In the genomic region with DNA sequence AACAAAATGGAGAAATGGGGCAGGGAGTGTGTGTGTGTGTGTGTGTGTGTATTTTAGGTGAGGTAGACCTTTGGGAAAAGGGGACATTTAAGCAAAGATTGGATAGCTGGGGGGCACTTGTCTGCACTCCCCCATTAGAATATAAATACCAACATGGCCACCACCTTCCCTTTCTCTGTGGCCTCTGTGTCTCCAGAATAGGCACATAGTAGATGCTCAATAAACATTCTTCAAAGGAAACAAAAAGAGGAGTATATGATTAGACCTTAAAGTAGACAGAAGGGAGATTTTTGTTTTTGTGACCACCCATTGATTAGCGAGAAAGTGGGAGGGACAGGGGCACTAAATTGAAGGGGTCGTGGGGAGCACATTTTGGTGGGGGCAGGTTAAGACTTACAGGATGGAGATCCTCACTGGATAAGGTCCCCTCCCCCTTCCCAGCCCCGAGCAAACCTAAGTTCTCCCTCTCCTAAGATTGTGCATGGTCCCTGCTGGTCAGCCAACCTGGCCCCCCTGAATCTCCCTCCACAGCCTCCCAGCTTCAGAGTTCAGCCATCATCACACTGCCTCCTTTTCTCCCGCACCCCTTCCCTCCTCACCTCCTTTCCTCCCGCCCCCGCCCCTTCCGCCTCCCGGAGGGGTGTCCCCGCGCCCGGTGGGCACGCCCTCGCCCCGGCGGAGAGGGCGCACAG, we compare ENCODE assay signal across 10 cellular contexts. TPM values are rescaled to one million over a fixed set of nuclear protein-coding genes. Genes with fewer than 3 reads are reported as not detected.
DNase-seq lines count a peak whose midpoint lies in the region; ATAC-seq and TF ChIP-seq lines count a peak whose summit lies in the region.
"Had no signal": no experiment of that assay in that cellular context is flagged by ENCODE, and none has a peak within 500 bp of the region (broad histone marks: within the 10 kb centered on the region; RNA-seq: fewer than 3 reads in every experiment).

No MANE protein-coding gene starts in this region.

- H3K9ac ChIP-seq in NT2/D1 (ENCODE audit: insufficient read length, low read depth) = peak overlapping the region; percentile 37
- no peak overlapping the region for H3K9ac ChIP-seq in endodermal cell (ENCODE audit: extremely low read depth, low read length, poor library complexity, severe bottlenecking)
- peak overlapping the region; percentile 78 for H3K9ac ChIP-seq in neural cell (ENCODE audit: low read length)

- H3K9me3 Mint-ChIP-seq in endodermal cell = no peaks in the 10 kb centered on the region

- H2AFZ ChIP-seq in ACC112 (ENCODE audit: low read length, unreplicated experiment) (peak overlapping the region; percentile 15), neural cell (ENCODE audit: low read depth, low read length) (peak overlapping the region; percentile 59)

- no peaks in the 10 kb centered on the region for H3K4me1 ChIP-seq in ACC112 (ENCODE audit: control insufficient read depth, insufficient read depth, low read length, unreplicated experiment)
- H3K4me1 ChIP-seq in NT2/D1 (ENCODE audit: insufficient read depth, insufficient read length) = no peaks in the 10 kb centered on the region
- no peaks in the 10 kb centered on the region for H3K4me1 ChIP-seq in endodermal cell (ENCODE audit: control insufficient read depth, insufficient read depth, low read length)

- H3K27me3 ChIP-seq in ACC112 (ENCODE audit: insufficient read depth, low read length) (no peaks in the 10 kb centered on the region), NT2/D1 (ENCODE audit: insufficient read depth, insufficient read length) (peaks cover 32% of the 10 kb centered on the region), endodermal cell (ENCODE audit: control insufficient read depth, insufficient read depth, low read length, poor library complexity, severe bottlenecking) (peaks cover 51% of the 10 kb centered on the region), neural cell (ENCODE audit: insufficient read depth, low read depth, low read length) (no peaks in the 10 kb centered on the region)

- H3K4me1 Mint-ChIP-seq in endodermal cell = peaks cover 7% of the 10 kb centered on the region

- no peak for TF ChIP-seq RAD21 in neural cell (conservative IDR thresholded peaks at IDR 0.05)

- ATAC-seq in HG02852 (IDR thresholded peaks at IDR 0.05; ENCODE audit: unreplicated experiment) = no peak

- H3K4me3 ChIP-seq in ACC112 (ENCODE audit: low read depth, low read length) (peak overlapping the region; percentile 76), NT2/D1 (ENCODE audit: insufficient read length, low read depth) (peak overlapping the region; percentile 90), endodermal cell (ENCODE audit: low read length) (peak overlapping the region; percentile 85), neural cell (ENCODE audit: low read length) (peak overlapping the region; percentile 77)

- 9% methylated on average over 13 of the region's 16 CpGs; no CpG with 5 or more reads in 1 of the 2 experiments for WGBS in endodermal cell (ENCODE audit: insufficient coverage in 1 of 2, insufficient read length in 1 of 2), 2 experiments

- H3K27ac ChIP-seq in ACC112 (ENCODE audit: low read depth, low read length) (no peak overlapping the region), endodermal cell (ENCODE audit: low read depth, low read length) (no peak overlapping the region), neural cell (ENCODE audit: low read length) (peak overlapping the region; percentile 79)

- no peaks in the 10 kb centered on the region for H3K79me2 ChIP-seq in ACC112 (ENCODE audit: control insufficient read depth, insufficient read depth, low read length, unreplicated experiment)
- H3K79me2 ChIP-seq in neural cell (replicated peaks; ENCODE audit: insufficient read depth, low read length) = peaks cover 37% of the 10 kb centered on the region

- H3K9me3 ChIP-seq in NT2/D1 (ENCODE audit: insufficient read depth, low read length) (no peaks in the 10 kb centered on the region), endodermal cell (ENCODE audit: control insufficient read depth, low read length) (no peaks in the 10 kb centered on the region), neural cell (ENCODE audit: low read length) (no peaks in the 10 kb centered on the region)

- TF ChIP-seq CTCF in endodermal cell (conservative IDR thresholded peaks at IDR 0.05) (no peak), neural cell (IDR thresholded peaks at IDR 0.05; ENCODE audit: poor library complexity, severe bottlenecking) (no peak)

- peak overlapping the region; percentile 75 for H3K4me3 Mint-ChIP-seq in endodermal cell

- H3K36me3 Mint-ChIP-seq in endodermal cell (ENCODE audit: low read depth) = no peaks in the 10 kb centered on the region

- H3K9me2 ChIP-seq in neural cell (ENCODE audit: insufficient read depth, low read length) = no peaks in the 10 kb centered on the region

- no peak for TF ChIP-seq EP300 in neural cell (conservative IDR thresholded peaks at IDR 0.05; ENCODE audit: poor library complexity, severe bottlenecking)

- peaks cover 59% of the 10 kb centered on the region for H3K27me3 Mint-ChIP-seq in endodermal cell (ENCODE audit: insufficient read depth)

- H3K4me2 ChIP-seq in neural cell (ENCODE audit: low read length) = no peak overlapping the region

- no peaks in the 10 kb centered on the region for H4K20me1 ChIP-seq in neural cell (ENCODE audit: insufficient read depth)

- DNase-seq in NT2/D1 (ENCODE audit: low read depth, low spot score) = no peak
- no peak for DNase-seq in endodermal cell
- DNase-seq in superior temporal gyrus (ENCODE audit: extremely low spot score) = no peak
- DNase-seq in retina = no peak
- DNase-seq in DMS 273 (lab: John Stamatoyannopoulos, UW; ENCODE audit: unreplicated experiment) = no peak
- DNase-seq: DND-41, SIG-M5 had no signal

- H3K36me3 ChIP-seq in ACC112 (ENCODE audit: insufficient read depth, low read length) = no peaks in the 10 kb centered on the region
- no peaks in the 10 kb centered on the region for H3K36me3 ChIP-seq in NT2/D1 (ENCODE audit: insufficient read depth, insufficient read length, low read length)
- no peaks in the 10 kb centered on the region for H3K36me3 ChIP-seq in endodermal cell (ENCODE audit: control insufficient read depth, insufficient read depth, low read length)
- H3K36me3 ChIP-seq in neural cell (ENCODE audit: insufficient read depth, low read length) = no peaks in the 10 kb centered on the region

- no peak overlapping the region for H3K27ac Mint-ChIP-seq in endodermal cell

- no peaks in the 10 kb centered on the region for H3F3A ChIP-seq in neural cell (ENCODE audit: insufficient read depth, low read length, poor library complexity, severe bottlenecking)

TF ChIP-seq in neural cell, 6 proteins besides CTCF, POLR2A, EP300 and RAD21:
- no peak for TF ChIP-seq EZH2 (IDR thresholded peaks at IDR 0.05; ENCODE audit: borderline replicate concordance, insufficient read depth, low read length, poor library complexity, severe bottlenecking)
- TF ChIP-seq TAF1 (IDR thresholded peaks at IDR 0.05; ENCODE audit: low read depth) = no peak
- TF ChIP-seq, protein P1, sequence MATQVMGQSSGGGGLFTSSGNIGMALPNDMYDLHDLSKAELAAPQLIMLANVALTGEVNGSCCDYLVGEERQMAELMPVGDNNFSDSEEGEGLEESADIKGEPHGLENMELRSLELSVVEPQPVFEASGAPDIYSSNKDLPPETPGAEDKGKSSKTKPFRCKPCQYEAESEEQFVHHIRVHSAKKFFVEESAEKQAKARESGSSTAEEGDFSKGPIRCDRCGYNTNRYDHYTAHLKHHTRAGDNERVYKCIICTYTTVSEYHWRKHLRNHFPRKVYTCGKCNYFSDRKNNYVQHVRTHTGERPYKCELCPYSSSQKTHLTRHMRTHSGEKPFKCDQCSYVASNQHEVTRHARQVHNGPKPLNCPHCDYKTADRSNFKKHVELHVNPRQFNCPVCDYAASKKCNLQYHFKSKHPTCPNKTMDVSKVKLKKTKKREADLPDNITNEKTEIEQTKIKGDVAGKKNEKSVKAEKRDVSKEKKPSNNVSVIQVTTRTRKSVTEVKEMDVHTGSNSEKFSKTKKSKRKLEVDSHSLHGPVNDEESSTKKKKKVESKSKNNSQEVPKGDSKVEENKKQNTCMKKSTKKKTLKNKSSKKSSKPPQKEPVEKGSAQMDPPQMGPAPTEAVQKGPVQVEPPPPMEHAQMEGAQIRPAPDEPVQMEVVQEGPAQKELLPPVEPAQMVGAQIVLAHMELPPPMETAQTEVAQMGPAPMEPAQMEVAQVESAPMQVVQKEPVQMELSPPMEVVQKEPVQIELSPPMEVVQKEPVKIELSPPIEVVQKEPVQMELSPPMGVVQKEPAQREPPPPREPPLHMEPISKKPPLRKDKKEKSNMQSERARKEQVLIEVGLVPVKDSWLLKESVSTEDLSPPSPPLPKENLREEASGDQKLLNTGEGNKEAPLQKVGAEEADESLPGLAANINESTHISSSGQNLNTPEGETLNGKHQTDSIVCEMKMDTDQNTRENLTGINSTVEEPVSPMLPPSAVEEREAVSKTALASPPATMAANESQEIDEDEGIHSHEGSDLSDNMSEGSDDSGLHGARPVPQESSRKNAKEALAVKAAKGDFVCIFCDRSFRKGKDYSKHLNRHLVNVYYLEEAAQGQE (IDR thresholded peaks at IDR 0.05; ENCODE audit: borderline replicate concordance) = no peak
- TF ChIP-seq MXI1 (conservative IDR thresholded peaks at IDR 0.05; ENCODE audit: poor library complexity, severe bottlenecking) = no peak
- TF ChIP-seq POLR2AphosphoS5 (IDR thresholded peaks at IDR 0.05) = no peak
- no peak for TF ChIP-seq SMC3 (conservative IDR thresholded peaks at IDR 0.05; ENCODE audit: poor library complexity)

RNA-seq across cellular contexts. Expression of gene TSHZ2, which starts 0.5 kb away (rescaled TPM):
- total RNA-seq in endodermal cell = under 1 TPM; 0.07 to 0.31 TPM
- polyA plus RNA-seq in endodermal cell (2013, experiment 1 of 2) = 5.2 TPM
- 3.5 TPM for polyA plus RNA-seq in endodermal cell (2013, experiment 2 of 2)
- 4.6 and 6.0 TPM in 2 replicates for polyA plus RNA-seq in neural cell
- 39.4 and 52.6 TPM in 2 replicates for polyA minus RNA-seq in neural cell
